8 cellular contexts compared by ENCODE assay signal in genomic region chr9:93028448-93029006, GRCh38. TPM values are rescaled to one million over a fixed set of nuclear protein-coding genes. Genes with fewer than 3 reads are reported as not detected.
A peak's percentile ranks its signal among the peaks of the same experiment; 100 is the strongest.
DNase-seq lines count a peak whose midpoint lies in the region; ATAC-seq and TF ChIP-seq lines count a peak whose summit lies in the region.

No MANE protein-coding gene starts in this region.

- H3K4me1 ChIP-seq in esophagus muscularis mucosa, result peaks cover 0 to 17% (median 5%) of the 10 kb centered on the region in 4 donors

- no peak for ATAC-seq in GM18861 (IDR thresholded peaks at IDR 0.05; ENCODE audit: unreplicated experiment)

- TF ChIP-seq CTCF in GM10248 (IDR thresholded peaks at IDR 0.05; ENCODE audit: control extremely low read depth, extremely low read depth, low read depth, missing control alignments) (no peak), esophagus muscularis mucosa (IDR thresholded peaks at IDR 0.05) (no peak), WERI-Rb-1 (IDR thresholded peaks at IDR 0.05; ENCODE audit: low read depth, low read length) (no peak)

- 58% methylated on average over 5 of the region's 6 CpGs for WGBS in esophagus muscularis mucosa

- intact Hi-C loops in esophagus muscularis mucosa (cut with DNase I), result no loop called here

- TF ChIP-seq EP300 in esophagus muscularis mucosa (IDR thresholded peaks at IDR 0.05), result no peak

- H3K36me3 ChIP-seq in esophagus muscularis mucosa, result no peaks in the 10 kb centered on the region
- no peaks in the 10 kb centered on the region for H3K36me3 ChIP-seq in WERI-Rb-1

- CTCF ChIA-PET in GM10248 (lab: Yijun Ruan, JAX), result interaction anchor here (1.5 to 6.0 kb wide), 2 partner anchors 12 to 26 kb away, joined by 4 to 28 read pairs; no protein-coding TSS in a partner anchor

- no peak for TF ChIP-seq POLR2A in esophagus muscularis mucosa (IDR thresholded peaks at IDR 0.05; ENCODE audit: low read depth)

- H3K27ac ChIP-seq in esophagus muscularis mucosa (replicated peaks in 1 of 4) (no peak overlapping the region), WERI-Rb-1 (no peak overlapping the region)

- H3K9me3 ChIP-seq in esophagus muscularis mucosa, result no peaks in the 10 kb centered on the region
- no peaks in the 10 kb centered on the region for H3K9me3 ChIP-seq in WERI-Rb-1 (ENCODE audit: severe bottlenecking)

- POLR2A ChIA-PET in GM10248 (lab: Yijun Ruan, JAX), result no interaction called here

- no peak overlapping the region for H3K4me3 ChIP-seq in esophagus muscularis mucosa
- no peak overlapping the region for H3K4me3 ChIP-seq in WERI-Rb-1 (ENCODE audit: low read depth, low read length)

- DNase-seq in GM10248 (ENCODE audit: extremely low spot score) (peak; percentile 54), NOMO-1 (lab: John Stamatoyannopoulos, UW; ENCODE audit: unreplicated experiment in 2 of 2) (peak; percentile 86 to 89), esophagus muscularis mucosa (ENCODE audit: extremely low spot score) (no peak), DMS 273 (lab: John Stamatoyannopoulos, UW; ENCODE audit: unreplicated experiment) (no peak), WERI-Rb-1 (no peak)
- peak; percentile 48 to 59 for DNase-seq in activated T-cell treated with anti-CD3 and anti-CD28 coated beads, Interleukin-2, amount 50 U/mL, for 48 hours
- DNase-seq in stimulated activated CD4-positive, alpha-beta T cell treated with anti-CD3 and anti-CD28 coated beads, Interleukin-15, amount 100 ng/mL, for 24 hours, result peak; percentile 56

- H3K27me3 ChIP-seq in esophagus muscularis mucosa (no peaks in the 10 kb centered on the region), WERI-Rb-1 (ENCODE audit: insufficient read depth, low read depth, severe bottlenecking) (no peaks in the 10 kb centered on the region)

RNA-seq across cellular contexts. Expression of gene SUSD3, which starts 30.0 kb away (rescaled TPM):
- 1 to 10 TPM in 3 of 4 donors, under 1 TPM in 1; 0.83 to 3.3 (median 1.4) TPM for total RNA-seq in esophagus muscularis mucosa

Comparison
In these comparisons a context has a peak if more than half of its experiments do, and no peak if none do; other contexts are left out.
1. DNase-seq: peak in GM10248 (single experiment), NOMO-1 (2 of 2), activated T-cell treated with anti-CD3 and anti-CD28 coated beads, Interleukin-2, amount 50 U/mL, for 48 hours (2 of 2) and stimulated activated CD4-positive, alpha-beta T cell treated with anti-CD3 and anti-CD28 coated beads, Interleukin-15, amount 100 ng/mL, for 24 hours (single experiment); none in esophagus muscularis mucosa (single experiment), DMS 273 (single experiment) and WERI-Rb-1 (single experiment).